ENCODE assay signal across 8 cellular contexts in genomic region chr5:38420691-38421395, GRCh38.
DNase-seq lines count a peak whose midpoint lies in the region; ATAC-seq and TF ChIP-seq lines count a peak whose summit lies in the region.

No MANE protein-coding gene starts in this region.

- no peaks in the 10 kb centered on the region for H3K4me1 Mint-ChIP-seq in activated naive CD8-positive, alpha-beta T cell treated with anti-CD3 and anti-CD28 coated beads, Interleukin-2, amount 50 U/mL, for 24 hours

- no peak overlapping the region for H3K27ac Mint-ChIP-seq in activated naive CD8-positive, alpha-beta T cell treated with anti-CD3 and anti-CD28 coated beads, Interleukin-2, amount 50 U/mL, for 24 hours

- no peak overlapping the region for H3K4me3 ChIP-seq in left ventricle myocardium inferior
- no peak overlapping the region for H3K4me3 ChIP-seq in sigmoid colon

- H3K4me1 ChIP-seq in left ventricle myocardium inferior: no peaks in the 10 kb centered on the region
- no peaks in the 10 kb centered on the region for H3K4me1 ChIP-seq in sigmoid colon

- TF ChIP-seq CTCF in left ventricle myocardium inferior (IDR thresholded peaks at IDR 0.05; ENCODE audit: borderline replicate concordance): peak; percentile 83
- peak in 3 of 4 experiments; percentile 50 to 66 (median 61) for TF ChIP-seq CTCF in sigmoid colon (IDR thresholded peaks at IDR 0.05)

- intact Hi-C loops in left ventricle myocardium inferior (cut with micrococcal nuclease): no loop called here
- intact Hi-C loops in sigmoid colon (cut with DNase I): no loop called here

- H3K36me3 ChIP-seq in left ventricle myocardium inferior (no peaks in the 10 kb centered on the region), sigmoid colon (no peaks in the 10 kb centered on the region)

- no peaks in the 10 kb centered on the region for H3K36me3 Mint-ChIP-seq in activated naive CD8-positive, alpha-beta T cell treated with anti-CD3 and anti-CD28 coated beads, Interleukin-2, amount 50 U/mL, for 24 hours (ENCODE audit: low read depth)

- peak; percentile 49 for ATAC-seq in HG02759 (IDR thresholded peaks at IDR 0.05; ENCODE audit: unreplicated experiment)
- no peak for ATAC-seq in activated naive CD8-positive, alpha-beta T cell treated with anti-CD3 and anti-CD28 coated beads, Interleukin-2, amount 50 U/mL, for 24 hours
- no peak for ATAC-seq in GM21737 (IDR thresholded peaks at IDR 0.05; ENCODE audit: unreplicated experiment)
- no peak for ATAC-seq in HG02588 (IDR thresholded peaks at IDR 0.05; ENCODE audit: unreplicated experiment)

- 51 to 56% methylated on average over 6 of the region's 6 CpGs for WGBS in sigmoid colon, 2 donors

- peaks cover 45% of the 10 kb centered on the region for H3K27me3 Mint-ChIP-seq in activated naive CD8-positive, alpha-beta T cell treated with anti-CD3 and anti-CD28 coated beads, Interleukin-2, amount 50 U/mL, for 24 hours

- H3K27me3 ChIP-seq in left ventricle myocardium inferior (ENCODE audit: low read depth): peaks cover 4% of the 10 kb centered on the region
- no peaks in the 10 kb centered on the region for H3K27me3 ChIP-seq in sigmoid colon

- H3K9me3 Mint-ChIP-seq in activated naive CD8-positive, alpha-beta T cell treated with anti-CD3 and anti-CD28 coated beads, Interleukin-2, amount 50 U/mL, for 24 hours: no peaks in the 10 kb centered on the region

- H3K27ac ChIP-seq in left ventricle myocardium inferior (replicated peaks) (no peak overlapping the region), sigmoid colon (no peak overlapping the region)

- H3K4me3 Mint-ChIP-seq in activated naive CD8-positive, alpha-beta T cell treated with anti-CD3 and anti-CD28 coated beads, Interleukin-2, amount 50 U/mL, for 24 hours: no peak overlapping the region

- DNase-seq in DMS53 treated with DMSO at 0.1 percent for 48 hours (lab: John Stamatoyannopoulos, UW; ENCODE audit: unreplicated experiment) (peak; percentile 33), NCI-H446 treated with DMSO at 0.1 percent for 48 hours (lab: John Stamatoyannopoulos, UW) (peak; percentile 25), left ventricle myocardium inferior (peak; percentile 42), sigmoid colon (peak; percentile 69)
- DNase-seq in activated naive CD8-positive, alpha-beta T cell treated with anti-CD3 and anti-CD28 coated beads, Interleukin-2, amount 50 U/mL, for 24 hours: peak; percentile 16

- TF ChIP-seq POLR2A in sigmoid colon (IDR thresholded peaks at IDR 0.05): no peak

- H3K9me3 ChIP-seq in left ventricle myocardium inferior (replicated peaks): no peaks in the 10 kb centered on the region
- no peaks in the 10 kb centered on the region for H3K9me3 ChIP-seq in sigmoid colon

- no peak for TF ChIP-seq EP300 in sigmoid colon (IDR thresholded peaks at IDR 0.05)

Comparison
In these comparisons a context has a peak if more than half of its experiments do, and no peak if none do; other contexts are left out.
1. DNase-seq: peak in every context shown above with its lines; median percentile 69 in sigmoid colon; 42 in left ventricle myocardium inferior; 33 in DMS53 treated with DMSO at 0.1 percent for 48 hours; 25 in NCI-H446 treated with DMSO at 0.1 percent for 48 hours; 16 in activated naive CD8-positive, alpha-beta T cell treated with anti-CD3 and anti-CD28 coated beads, Interleukin-2, amount 50 U/mL, for 24 hours.